Comparison of ENCODE assay signal across 9 cellular contexts in the genomic region with DNA sequence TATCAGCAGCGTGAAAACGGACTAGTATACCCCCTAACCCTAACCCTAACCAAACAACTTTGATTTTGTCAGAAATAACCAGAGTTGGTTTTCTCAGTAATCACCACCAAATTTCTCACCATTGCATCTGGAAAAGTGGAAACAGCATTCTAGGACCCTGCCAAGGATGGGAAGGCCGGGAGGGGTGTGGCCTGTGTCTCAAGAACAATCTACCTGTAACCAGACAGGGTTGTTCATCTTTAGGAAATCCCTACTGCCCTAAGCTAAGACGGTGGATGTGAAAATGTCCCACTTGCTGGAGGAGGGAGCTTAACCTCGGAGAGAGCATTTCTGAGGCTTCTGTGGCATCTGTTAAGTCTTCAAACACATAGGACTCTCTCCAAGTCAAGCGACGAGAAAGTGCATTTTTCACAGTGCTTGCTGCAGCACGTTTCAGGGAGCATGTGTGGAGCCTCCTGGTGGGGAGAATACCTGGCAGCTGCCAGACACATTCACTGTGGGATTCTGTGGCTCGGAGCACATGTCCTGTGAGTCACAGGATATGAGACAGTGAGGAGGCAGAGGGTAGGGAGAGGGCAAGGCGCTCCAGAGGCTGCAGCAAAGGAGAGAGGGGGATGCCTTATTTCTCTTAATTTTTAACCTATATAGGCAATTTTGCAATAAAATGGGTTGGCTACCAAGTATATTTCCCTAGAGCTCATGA.
A peak's percentile ranks its signal among the peaks of the same experiment; 100 is the strongest.
DNase-seq lines count a peak whose midpoint lies in the region; ATAC-seq and TF ChIP-seq lines count a peak whose summit lies in the region.
"Had no signal": no experiment of that assay in that cellular context is flagged by ENCODE, and none has a peak within 500 bp of the region (broad histone marks: within the 10 kb centered on the region; RNA-seq: fewer than 3 reads in every experiment).

No MANE protein-coding gene starts in this region.

- CTCF ChIA-PET in RWPE1 (lab: Yijun Ruan, JAX) = interaction anchor here (0.5 to 1.2 kb wide), 12 partner anchors 12 to 901 kb away, joined by 3 to 6 read pairs (median 3); no protein-coding TSS in a partner anchor

- DNase-seq in A172 (ENCODE audit: low spot score) (peak; percentile 99), GM04504 (ENCODE audit: low read depth) (peak; percentile 95), RWPE1 (ENCODE audit: low spot score) (peak; percentile 94), epithelial cell of esophagus (ENCODE audit: low read depth) (peak; percentile 98), sigmoid colon (no peak), NCI-H1105 (lab: John Stamatoyannopoulos, UW) (no peak)
- DNase-seq: activated naive CD8-positive, alpha-beta T cell treated with anti-CD3 and anti-CD28 coated beads, Interleukin-2, amount 10 ng/mL, durations not matched to agents 7 days and 5 days had no signal

- TF ChIP-seq CTCF in RWPE1 (conservative IDR thresholded peaks at IDR 0.05; ENCODE audit: low read depth) (peak; percentile 64), epithelial cell of esophagus (IDR thresholded peaks at IDR 0.05; ENCODE audit: insufficient read depth, low read depth, low read length, missing control alignments) (peak; percentile 85), neural cell (IDR thresholded peaks at IDR 0.05; ENCODE audit: poor library complexity, severe bottlenecking) (peak; percentile 61), sigmoid colon (IDR thresholded peaks at IDR 0.05) (no peak)

- peak overlapping the region; percentile 93 for H3K27ac ChIP-seq in RWPE1
- H3K27ac ChIP-seq in neural cell (ENCODE audit: low read length) = no peak overlapping the region
- no peak overlapping the region for H3K27ac ChIP-seq in sigmoid colon

- TF ChIP-seq POLR2A in sigmoid colon (IDR thresholded peaks at IDR 0.05) = no peak

- 14 to 53% methylated on average over 10 of the region's 10 CpGs for WGBS in sigmoid colon, 2 donors

- no peaks in the 10 kb centered on the region for H4K20me1 ChIP-seq in neural cell (ENCODE audit: insufficient read depth)

- no peaks in the 10 kb centered on the region for H3K9me2 ChIP-seq in neural cell (ENCODE audit: insufficient read depth, low read length)

- H3F3A ChIP-seq in neural cell (ENCODE audit: insufficient read depth, low read length, poor library complexity, severe bottlenecking) = no peaks in the 10 kb centered on the region

- TF ChIP-seq EP300 in neural cell (conservative IDR thresholded peaks at IDR 0.05; ENCODE audit: poor library complexity, severe bottlenecking) (no peak), sigmoid colon (IDR thresholded peaks at IDR 0.05) (no peak)

- H3K79me2 ChIP-seq in neural cell (replicated peaks; ENCODE audit: insufficient read depth, low read length) = no peaks in the 10 kb centered on the region

- H3K4me2 ChIP-seq in neural cell (ENCODE audit: low read length) = no peak overlapping the region

- TF ChIP-seq RAD21 in neural cell (conservative IDR thresholded peaks at IDR 0.05) = peak; percentile 56

- intact Hi-C loops in sigmoid colon (cut with DNase I) = no loop called here

- POLR2A ChIA-PET in RWPE1 (lab: Yijun Ruan, JAX; ENCODE audit: low non-redundant PET) = no interaction called here

- H2AFZ ChIP-seq in neural cell (ENCODE audit: low read depth, low read length) = no peak overlapping the region

- no peak overlapping the region for H3K9ac ChIP-seq in neural cell (ENCODE audit: low read length)

- H3K4me3 ChIP-seq in epithelial cell of esophagus (ENCODE audit: low read length) = no peak overlapping the region
- H3K4me3 ChIP-seq in neural cell (ENCODE audit: low read length) = no peak overlapping the region
- no peak overlapping the region for H3K4me3 ChIP-seq in sigmoid colon

- H3K36me3 ChIP-seq in neural cell (ENCODE audit: insufficient read depth, low read length) (no peaks in the 10 kb centered on the region), sigmoid colon (no peaks in the 10 kb centered on the region)

- peaks cover 0 to 1% (median 0%) of the 10 kb centered on the region in 4 donors for H3K4me1 ChIP-seq in sigmoid colon

- H3K9me3 ChIP-seq in neural cell (ENCODE audit: low read length) = no peaks in the 10 kb centered on the region
- H3K9me3 ChIP-seq in sigmoid colon = no peaks in the 10 kb centered on the region

- H3K27me3 ChIP-seq in neural cell (ENCODE audit: insufficient read depth, low read depth, low read length) (no peaks in the 10 kb centered on the region), sigmoid colon (peaks cover 0 to 8% (median 0%) of the 10 kb centered on the region in 3 donors)

- ATAC-seq in GM18873 (IDR thresholded peaks at IDR 0.05; ENCODE audit: low FRiP score, unreplicated experiment) = no peak

TF ChIP-seq in neural cell, 6 proteins besides CTCF, POLR2A, EP300 and RAD21:
- TF ChIP-seq SMC3 (conservative IDR thresholded peaks at IDR 0.05; ENCODE audit: poor library complexity) = peak; percentile 65
- TF ChIP-seq MXI1 (conservative IDR thresholded peaks at IDR 0.05; ENCODE audit: poor library complexity, severe bottlenecking) = no peak
- TF ChIP-seq EZH2 (IDR thresholded peaks at IDR 0.05; ENCODE audit: borderline replicate concordance, insufficient read depth, low read length, poor library complexity, severe bottlenecking) = no peak
- TF ChIP-seq, protein P1, sequence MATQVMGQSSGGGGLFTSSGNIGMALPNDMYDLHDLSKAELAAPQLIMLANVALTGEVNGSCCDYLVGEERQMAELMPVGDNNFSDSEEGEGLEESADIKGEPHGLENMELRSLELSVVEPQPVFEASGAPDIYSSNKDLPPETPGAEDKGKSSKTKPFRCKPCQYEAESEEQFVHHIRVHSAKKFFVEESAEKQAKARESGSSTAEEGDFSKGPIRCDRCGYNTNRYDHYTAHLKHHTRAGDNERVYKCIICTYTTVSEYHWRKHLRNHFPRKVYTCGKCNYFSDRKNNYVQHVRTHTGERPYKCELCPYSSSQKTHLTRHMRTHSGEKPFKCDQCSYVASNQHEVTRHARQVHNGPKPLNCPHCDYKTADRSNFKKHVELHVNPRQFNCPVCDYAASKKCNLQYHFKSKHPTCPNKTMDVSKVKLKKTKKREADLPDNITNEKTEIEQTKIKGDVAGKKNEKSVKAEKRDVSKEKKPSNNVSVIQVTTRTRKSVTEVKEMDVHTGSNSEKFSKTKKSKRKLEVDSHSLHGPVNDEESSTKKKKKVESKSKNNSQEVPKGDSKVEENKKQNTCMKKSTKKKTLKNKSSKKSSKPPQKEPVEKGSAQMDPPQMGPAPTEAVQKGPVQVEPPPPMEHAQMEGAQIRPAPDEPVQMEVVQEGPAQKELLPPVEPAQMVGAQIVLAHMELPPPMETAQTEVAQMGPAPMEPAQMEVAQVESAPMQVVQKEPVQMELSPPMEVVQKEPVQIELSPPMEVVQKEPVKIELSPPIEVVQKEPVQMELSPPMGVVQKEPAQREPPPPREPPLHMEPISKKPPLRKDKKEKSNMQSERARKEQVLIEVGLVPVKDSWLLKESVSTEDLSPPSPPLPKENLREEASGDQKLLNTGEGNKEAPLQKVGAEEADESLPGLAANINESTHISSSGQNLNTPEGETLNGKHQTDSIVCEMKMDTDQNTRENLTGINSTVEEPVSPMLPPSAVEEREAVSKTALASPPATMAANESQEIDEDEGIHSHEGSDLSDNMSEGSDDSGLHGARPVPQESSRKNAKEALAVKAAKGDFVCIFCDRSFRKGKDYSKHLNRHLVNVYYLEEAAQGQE (IDR thresholded peaks at IDR 0.05; ENCODE audit: borderline replicate concordance) = no peak

Comparison
In these comparisons a context has a peak if more than half of its experiments do, and no peak if none do; other contexts are left out.
1. DNase-seq: peak in A172 (single experiment), GM04504 (single experiment), RWPE1 (single experiment) and epithelial cell of esophagus (single experiment); none in sigmoid colon (single experiment) and NCI-H1105 (single experiment).
2. CTCF ChIP-seq: peak in RWPE1 (single experiment), epithelial cell of esophagus (single experiment) and neural cell (single experiment); none in sigmoid colon (0 of 4).